23 cellular contexts compared by ENCODE assay signal in genomic region chr12:59398164-59398563, GRCh38.
"Had no signal": no experiment of that assay in that cellular context is flagged by ENCODE, and none has a peak within 500 bp of the region (broad histone marks: within the 10 kb centered on the region; RNA-seq: fewer than 3 reads in every experiment).

No MANE protein-coding gene starts in this region.

- H3K4me1 Mint-ChIP-seq: memory B cell; naive thymus-derived CD4-positive, alpha-beta T cell; nephron; neural progenitor cell; stimulated activated naive B cell treated with anti-CD40 and anti-IgM and Interleukin-4, amounts not matched to agents 10 μg/mL and 1 μg/mL and 100 μg/mL, for 72 hours had no signal

- H3K36me3 Mint-ChIP-seq: memory B cell; naive thymus-derived CD4-positive, alpha-beta T cell; neural progenitor cell; stimulated activated naive B cell treated with anti-CD40 and anti-IgM and Interleukin-4, amounts not matched to agents 10 μg/mL and 1 μg/mL and 100 μg/mL, for 72 hours had no signal

- H3K4me3 Mint-ChIP-seq: effector memory CD8-positive, alpha-beta T cell; memory B cell; naive thymus-derived CD4-positive, alpha-beta T cell; nephron; neural progenitor cell; stimulated activated naive B cell treated with anti-CD40 and anti-IgM and Interleukin-4, amounts not matched to agents 10 μg/mL and 1 μg/mL and 100 μg/mL, for 72 hours; stimulated activated naive CD8-positive, alpha-beta T cell treated with anti-CD3 and anti-CD28 coated beads, Interleukin-15, Interleukin-2, amounts not matched to agents 100 ng/mL and 50 ng/mL, for 24 hours had no signal

- H3K27ac ChIP-seq: coronary artery, esophagus squamous epithelium, gastrocnemius medialis, neural progenitor cell, parathyroid adenoma, right lobe of liver, thoracic aorta, tibial nerve, upper lobe of left lung had no signal

- H3K4me3 ChIP-seq: coronary artery, esophagus squamous epithelium, gastrocnemius medialis, lung, neural progenitor cell, right lobe of liver, smooth muscle cell, thoracic aorta, tibial nerve, upper lobe of left lung had no signal

- H3K27me3 ChIP-seq: esophagus squamous epithelium, gastrocnemius medialis, neural progenitor cell, right lobe of liver, tibial nerve, upper lobe of left lung had no signal

- H3K27ac Mint-ChIP-seq: effector memory CD8-positive, alpha-beta T cell; memory B cell; naive thymus-derived CD4-positive, alpha-beta T cell; nephron; neural progenitor cell; progenitor cell of endocrine pancreas; stimulated activated naive B cell treated with anti-CD40 and anti-IgM and Interleukin-4, amounts not matched to agents 10 μg/mL and 1 μg/mL and 100 μg/mL, for 72 hours; stimulated activated naive CD8-positive, alpha-beta T cell treated with anti-CD3 and anti-CD28 coated beads, Interleukin-15, Interleukin-2, amounts not matched to agents 100 ng/mL and 50 ng/mL, for 24 hours had no signal

- H3K9me3 ChIP-seq: esophagus squamous epithelium, gastrocnemius medialis, right lobe of liver, thoracic aorta, upper lobe of left lung had no signal

- DNase-seq: effector memory CD8-positive, alpha-beta T cell; erythroblast; esophagus squamous epithelium; gastrocnemius medialis; head of caudate nucleus; naive thymus-derived CD4-positive, alpha-beta T cell; right lobe of liver; stimulated activated CD4-positive, alpha-beta T cell treated with anti-CD3 and anti-CD28 coated beads, Interleukin-12 subunit alpha, Interleukin-12 subunit beta, amount 100 ng/mL, for 4 hours; stimulated activated CD4-positive, alpha-beta T cell treated with anti-CD3 and anti-CD28 coated beads, Interleukin-1b, Interleukin-23, amount 100 ng/mL, for 48 hours; stimulated activated CD4-positive, alpha-beta T cell treated with anti-CD3 and anti-CD28 coated beads, Interleukin-4, amount 100 ng/mL, for 24 hours; stimulated activated naive B cell treated with anti-CD40 and anti-IgM and Interleukin-4, amounts not matched to agents 10 μg/mL and 1 μg/mL and 100 μg/mL, for 72 hours; upper lobe of left lung had no signal

- H3K27me3 Mint-ChIP-seq: stimulated activated naive CD8-positive, alpha-beta T cell treated with anti-CD3 and anti-CD28 coated beads, Interleukin-15, Interleukin-2, amounts not matched to agents 100 ng/mL and 50 ng/mL, for 24 hours had no signal

- H3K4me1 ChIP-seq: esophagus squamous epithelium, gastrocnemius medialis, neural progenitor cell, parathyroid adenoma, tibial nerve, upper lobe of left lung had no signal

- H3K9me3 Mint-ChIP-seq: effector memory CD8-positive, alpha-beta T cell; nephron; stimulated activated naive B cell treated with anti-CD40 and anti-IgM and Interleukin-4, amounts not matched to agents 10 μg/mL and 1 μg/mL and 100 μg/mL, for 72 hours; stimulated activated naive CD8-positive, alpha-beta T cell treated with anti-CD3 and anti-CD28 coated beads, Interleukin-15, Interleukin-2, amounts not matched to agents 100 ng/mL and 50 ng/mL, for 24 hours had no signal

- H3K36me3 ChIP-seq: esophagus squamous epithelium, gastrocnemius medialis, neural progenitor cell, right lobe of liver, thoracic aorta, tibial nerve, upper lobe of left lung had no signal
